8 cellular contexts compared by ENCODE assay signal in the genomic region with DNA sequence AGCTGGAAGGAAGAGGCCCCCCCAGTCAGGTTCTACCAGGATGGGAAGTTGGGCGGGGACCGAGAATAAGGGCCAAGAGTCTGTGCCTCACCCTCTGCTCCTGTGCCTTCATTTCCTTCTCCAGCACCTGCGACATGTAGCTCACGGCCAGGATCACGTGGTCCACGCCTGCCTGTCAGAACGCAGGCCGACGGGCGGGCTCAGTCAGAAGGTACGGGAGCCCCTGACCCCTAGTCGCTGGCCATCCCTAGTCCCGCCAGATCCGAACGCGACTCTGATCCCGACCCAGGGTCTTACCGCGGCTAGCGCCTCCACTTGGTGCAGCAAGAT. TPM values are rescaled to one million over a fixed set of nuclear protein-coding genes. Genes with fewer than 3 reads are reported as not detected.
DNase-seq lines count a peak whose midpoint lies in the region; ATAC-seq and TF ChIP-seq lines count a peak whose summit lies in the region.

No MANE protein-coding gene starts in this region.

- DNase-seq in EL (peak; percentile 47), activated B cell treated with CpG ODN at 0.5 μM for 24 hours (peak; percentile 41)
- DNase-seq in stimulated activated CD4-positive, alpha-beta T cell treated with anti-CD3 and anti-CD28 coated beads, Interleukin-4, amount 100 ng/mL, for 1 hour = peak; percentile 57

- no peaks in the 10 kb centered on the region for H3K36me3 ChIP-seq in KMS-11 (ENCODE audit: insufficient read depth)
- H3K36me3 ChIP-seq in liver (ENCODE audit: control insufficient read depth in 4 of 4, insufficient read depth in 3 of 4, low read depth in 1 of 4, low read length in 3 of 4) = peaks cover 5 to 29% (median 11%) of the 10 kb centered on the region in 4 donors

- H3K9ac ChIP-seq in KMS-11 (peak overlapping the region; percentile 91), liver (ENCODE audit: low read depth in 1 of 2, low read length in 2 of 2) (peak overlapping the region; percentile 73 to 75)

- no peaks in the 10 kb centered on the region for H4K20me1 ChIP-seq in KMS-11 (ENCODE audit: insufficient read depth)

- no peaks in the 10 kb centered on the region for H3K27me3 Mint-ChIP-seq in activated B cell treated with CpG ODN at 0.5 μM for 24 hours

- H3K9me3 Mint-ChIP-seq in activated B cell treated with CpG ODN at 0.5 μM for 24 hours = no peaks in the 10 kb centered on the region

- intact Hi-C loops in activated B cell treated with CpG ODN at 0.5 μM for 24 hours (cut with micrococcal nuclease) = loop anchor here (5.0 kb wide), 1 partner anchor 1949 kb away; the partner anchor contains the start of gene TEX264

- peak overlapping the region; percentile 60; the same call in 1 of the 2 replicates for H3K4me2 ChIP-seq in KMS-11

- CTCF ChIA-PET in activated B cell treated with CpG ODN at 0.5 μM for 24 hours (lab: Charles Lee) = no interaction called here

- TF ChIP-seq RAD21 in liver (IDR thresholded peaks at IDR 0.05) = no peak

- POLR2A ChIA-PET in activated B cell treated with CpG ODN at 0.5 μM for 24 hours (lab: Charles Lee) = interaction anchor here (0.5 to 3.5 kb wide), 13 partner anchors 31 to 383 kb away, joined by 3 to 24 read pairs (median 4); partner anchors contain the start of genes APEH, IP6K1 and MON1A

- H3K4me1 Mint-ChIP-seq in activated B cell treated with CpG ODN at 0.5 μM for 24 hours = peaks cover 64% of the 10 kb centered on the region

- no peak for TF ChIP-seq CTCF in KMS-11 (conservative IDR thresholded peaks at IDR 0.05; ENCODE audit: low read depth, low read length)
- no peak for TF ChIP-seq CTCF in activated B cell treated with CpG ODN at 0.5 μM for 24 hours (IDR thresholded peaks at IDR 0.05)
- no peak for TF ChIP-seq CTCF in liver (IDR thresholded peaks at IDR 0.05; ENCODE audit: low read depth, low read length, missing input control)

- under 1% methylated on average over 20 of the region's 20 CpGs for WGBS in liver

- no peak for ATAC-seq in activated B cell treated with CpG ODN at 0.5 μM for 24 hours (ENCODE audit: low read depth)
- no peak for ATAC-seq in GM19467 (IDR thresholded peaks at IDR 0.05; ENCODE audit: unreplicated experiment)
- ATAC-seq in HG03469 (IDR thresholded peaks at IDR 0.05; ENCODE audit: unreplicated experiment) = no peak

- H3K4me1 ChIP-seq in KMS-11 (ENCODE audit: low read depth, poor library complexity, severe bottlenecking) (peaks cover 14% of the 10 kb centered on the region), liver (ENCODE audit: control insufficient read depth in 4 of 4, insufficient read depth in 4 of 4, low read length in 3 of 4) (peaks cover 8 to 53% (median 38%) of the 10 kb centered on the region in 4 donors)

- no peak overlapping the region for H3K4me3 ChIP-seq in KMS-11 (IDR thresholded peaks at IDR 0.05; ENCODE audit: insufficient read depth, low read depth, low read length)
- H3K4me3 ChIP-seq in liver (ENCODE audit: low read depth in 1 of 3, low read length in 3 of 3) = peak overlapping the region; percentile 91 to 94 (median 93)

- no peaks in the 10 kb centered on the region for H3K27me3 ChIP-seq in KMS-11 (ENCODE audit: insufficient read depth, low read depth)
- no peaks in the 10 kb centered on the region for H3K27me3 ChIP-seq in liver (ENCODE audit: control insufficient read depth in 4 of 4, insufficient read depth in 4 of 4, low read length in 3 of 4)

- peak overlapping the region; percentile 98 for H3K27ac Mint-ChIP-seq in activated B cell treated with CpG ODN at 0.5 μM for 24 hours

- H2AFZ ChIP-seq in KMS-11 (ENCODE audit: low read depth) = 0 out of 2 replicates have a peak overlapping the region, but pooled peaks have one; percentile 18

- H3K79me2 ChIP-seq in KMS-11 (ENCODE audit: insufficient read depth, low read depth) = peaks cover 9% of the 10 kb centered on the region; the same call in 1 of the 2 replicates

- H3K9me3 ChIP-seq in liver (ENCODE audit: control insufficient read depth in 4 of 4, low read length in 3 of 4) = no peaks in the 10 kb centered on the region

- H3K27ac ChIP-seq in KMS-11 (peak overlapping the region; percentile 93), cingulate gyrus (ENCODE audit: low read depth, low read length) (peak overlapping the region; percentile 84), liver (ENCODE audit: low read depth in 1 of 2, low read length in 2 of 2) (peak overlapping the region; percentile 88 to 92)

- H3K4me3 Mint-ChIP-seq in activated B cell treated with CpG ODN at 0.5 μM for 24 hours = peak overlapping the region; percentile 93

- peaks cover 40% of the 10 kb centered on the region for H3K36me3 Mint-ChIP-seq in activated B cell treated with CpG ODN at 0.5 μM for 24 hours (ENCODE audit: low read depth)

TF ChIP-seq in liver, 16 proteins besides CTCF, POLR2A, EP300 and RAD21:
- TF ChIP-seq REST (IDR thresholded peaks at IDR 0.05) (no peak), TAF1 (conservative IDR thresholded peaks at IDR 0.05) (no peak), RXRA (IDR thresholded peaks at IDR 0.05) (no peak), SP1 (IDR thresholded peaks at IDR 0.05) (no peak), HNF4A (conservative IDR thresholded peaks at IDR 0.05) (no peak), YY1 (IDR thresholded peaks at IDR 0.05) (no peak)

RNA-seq across cellular contexts. Expression of gene GMPPB, which starts 0.5 kb away (rescaled TPM):
- total RNA-seq in activated B cell treated with CpG ODN at 0.5 μM for 24 hours = 39.9 and 40.7 TPM in 2 replicates
- 10 to 100 TPM; 12.6 to 57.7 TPM for total RNA-seq in liver
- polyA plus RNA-seq in liver = 10 to 100 TPM; 13.4 to 57.8 TPM

RNA-seq across cellular contexts. Expression of gene AMIGO3, which starts 3.8 kb away (rescaled TPM):
- total RNA-seq in activated B cell treated with CpG ODN at 0.5 μM for 24 hours = not detected in 2 replicates
- total RNA-seq in liver = not detected
- 1 to 10 TPM in 1 of 2 donors, under 1 TPM in 1; 0.11 to 1.1 TPM for polyA plus RNA-seq in liver

RNA-seq across cellular contexts. Expression of gene RNF123, which starts 33.9 kb away (rescaled TPM):
- 35.1 and 51.4 TPM in 2 replicates for total RNA-seq in activated B cell treated with CpG ODN at 0.5 μM for 24 hours
- total RNA-seq in liver = 100 to 1,000 TPM in 1 of 2 donors, 10 to 100 TPM in 1; 44.0 to 104 TPM
- polyA plus RNA-seq in liver = 10 to 100 TPM; 34.3 to 36.4 TPM

RNA-seq across cellular contexts. Expression of gene MST1, which starts 34.0 kb away (rescaled TPM):
- total RNA-seq in activated B cell treated with CpG ODN at 0.5 μM for 24 hours (4.7 and 8.0 TPM in 2 replicates), liver (100 to 1,000 TPM; 262 to 551 TPM)
- polyA plus RNA-seq in liver = 100 to 1,000 TPM; 509 to 634 TPM

RNA-seq across cellular contexts. Expression of gene APEH, which starts 49.1 kb away (rescaled TPM):
- 109 and 113 TPM in 2 replicates for total RNA-seq in activated B cell treated with CpG ODN at 0.5 μM for 24 hours
- 10 to 100 TPM; 91.3 to 94.1 TPM for total RNA-seq in liver
- 10 to 100 TPM; 65.1 to 83.8 TPM for polyA plus RNA-seq in liver
